18 cellular contexts compared by ENCODE assay signal in genomic region chr13:26948353-26948752, GRCh38.
DNase-seq lines count a peak whose midpoint lies in the region; ATAC-seq and TF ChIP-seq lines count a peak whose summit lies in the region.
"Had no signal": no experiment of that assay in that cellular context is flagged by ENCODE, and none has a peak within 500 bp of the region (broad histone marks: within the 10 kb centered on the region; RNA-seq: fewer than 3 reads in every experiment).

No MANE protein-coding gene starts in this region.

- CTCF ChIA-PET in Panc1 (lab: Charles Lee), result interaction anchor here (0.5 to 2.5 kb wide), 2 partner anchors 117 to 414 kb away, joined by 6 to 10 read pairs; no protein-coding TSS in a partner anchor
- CTCF ChIA-PET in activated naive CD4-positive, alpha-beta T cell treated with anti-CD3 and anti-CD28 coated beads, Interleukin-2, amount 10 ng/mL, durations not matched to agents 7 days and 5 days (lab: Charles Lee), result no interaction called here

- H3K4me1 ChIP-seq in cardiac muscle cell (ENCODE audit: low read depth) (peaks cover 3% of the 10 kb centered on the region), heart left ventricle (peaks cover 0 to 13% (median 0%) of the 10 kb centered on the region in 12 donors), Panc1 (ENCODE audit: control insufficient read depth, insufficient read depth, low read length) (peaks cover 42% of the 10 kb centered on the region), trophoblast cell (ENCODE audit: control insufficient read depth in 1 of 2, insufficient read depth in 2 of 2, low read length in 2 of 2) (no peaks in the 10 kb centered on the region)
- H3K4me1 ChIP-seq: A549; BLaER1 treated with 17β-estradiol and CSF1 and Interleukin-3, amounts not matched to agents 10 nM and 100 nM had no signal

- peaks cover 4% of the 10 kb centered on the region for H3K27me3 Mint-ChIP-seq in activated naive CD4-positive, alpha-beta T cell treated with anti-CD3 and anti-CD28 coated beads, Interleukin-2, amount 10 ng/mL, durations not matched to agents 7 days and 5 days
- H3K27me3 Mint-ChIP-seq: CD4-positive, alpha-beta T cell had no signal

- H3K23ac ChIP-seq in trophoblast cell (ENCODE audit: low read length), result peak overlapping the region; percentile 18

- H4K12ac ChIP-seq in trophoblast cell (ENCODE audit: low read depth, low read length), result no peak overlapping the region

- BruUV-seq in Panc1 (replicated peaks; lab: Mats Ljungman, UMichigan), result no TSS peak

- DNase-seq in cardiac muscle cell (ENCODE audit: low read depth in 1 of 2, low spot score in 1 of 2), result no peak
- no peak for DNase-seq in heart left ventricle
- no peak for DNase-seq in Panc1 (ENCODE audit: low read depth, low spot score)
- no peak for DNase-seq in trophoblast cell
- DNase-seq in activated naive CD4-positive, alpha-beta T cell treated with anti-CD3 and anti-CD28 coated beads, Interleukin-2, amount 10 ng/mL, durations not matched to agents 7 days and 5 days, result no peak
- no peak for DNase-seq in activated T-cell treated with anti-CD3 and anti-CD28 coated beads for 4 hours
- DNase-seq: AML-193; Calu3; CD4-positive, alpha-beta T cell; CD8-positive, alpha-beta T cell; DMS79 treated with DMSO at 0.1 percent for 48 hours; GF-D8 had no signal

- H3K27me3 ChIP-seq in cardiac muscle cell (no peaks in the 10 kb centered on the region), heart left ventricle (no peaks in the 10 kb centered on the region), Panc1 (ENCODE audit: control insufficient read depth, insufficient read depth, low read length) (no peaks in the 10 kb centered on the region), trophoblast cell (ENCODE audit: insufficient read depth, low read length) (no peaks in the 10 kb centered on the region)
- H3K27me3 ChIP-seq: BLaER1 treated with 17β-estradiol and CSF1 and Interleukin-3, amounts not matched to agents 10 nM and 100 nM had no signal

- ATAC-seq in heart left ventricle, result no peak
- ATAC-seq in Panc1, result 0 out of 2 replicates have a peak, but pooled peaks have one; percentile 7
- ATAC-seq: A549; CD8-positive, alpha-beta T cell had no signal

- H3K9ac ChIP-seq in trophoblast cell (ENCODE audit: low read length), result no peak overlapping the region
- H3K9ac ChIP-seq: BLaER1 treated with 17β-estradiol and CSF1 and Interleukin-3, amounts not matched to agents 10 nM and 100 nM had no signal

- H3K27ac ChIP-seq in cardiac muscle cell, result peak overlapping the region; percentile 20
- H3K27ac ChIP-seq in heart left ventricle, result no peak overlapping the region
- peak overlapping the region; percentile 94 for H3K27ac ChIP-seq in Panc1 (ENCODE audit: low read length)
- no peak overlapping the region for H3K27ac ChIP-seq in trophoblast cell (ENCODE audit: low read depth, low read length)
- H3K27ac ChIP-seq: 22Rv1; A549; BLaER1 treated with 17β-estradiol and CSF1 and Interleukin-3, amounts not matched to agents 10 nM and 100 nM; C4-2B had no signal

- H3K4me3 Mint-ChIP-seq in activated naive CD4-positive, alpha-beta T cell treated with anti-CD3 and anti-CD28 coated beads, Interleukin-2, amount 10 ng/mL, durations not matched to agents 7 days and 5 days, result no peak overlapping the region
- H3K4me3 Mint-ChIP-seq: B cell; CD4-positive, alpha-beta T cell; CD8-positive, alpha-beta T cell had no signal

- no peak overlapping the region for H4K8ac ChIP-seq in trophoblast cell (ENCODE audit: low read depth, low read length)

- H3K4me1 Mint-ChIP-seq in activated naive CD4-positive, alpha-beta T cell treated with anti-CD3 and anti-CD28 coated beads, Interleukin-2, amount 10 ng/mL, durations not matched to agents 7 days and 5 days, result no peaks in the 10 kb centered on the region
- H3K4me1 Mint-ChIP-seq: B cell had no signal

- in situ Hi-C loops in Panc1 (cut with HindIII; ENCODE audit: low pct_unique_long_range_greater_than_20kb, low sequenced_read_pairs), result no loop called here

- H3K4me3 ChIP-seq in cardiac muscle cell (no peak overlapping the region), heart left ventricle (no peak overlapping the region), Panc1 (ENCODE audit: low read depth in 2 of 2, low read length in 2 of 2) (no peak overlapping the region), trophoblast cell (ENCODE audit: low read depth, low read length) (no peak overlapping the region)
- H3K4me3 ChIP-seq: A549; BLaER1 treated with 17β-estradiol and CSF1 and Interleukin-3, amounts not matched to agents 10 nM and 100 nM had no signal

- no peak for TF ChIP-seq CTCF in cardiac muscle cell (IDR thresholded peaks at IDR 0.05; ENCODE audit: low read depth, low read length)
- TF ChIP-seq CTCF in heart left ventricle (IDR thresholded peaks at IDR 0.05), result no peak
- no peak for TF ChIP-seq CTCF in Panc1 (IDR thresholded peaks at IDR 0.05)

- no peak overlapping the region for H3K27ac Mint-ChIP-seq in activated naive CD4-positive, alpha-beta T cell treated with anti-CD3 and anti-CD28 coated beads, Interleukin-2, amount 10 ng/mL, durations not matched to agents 7 days and 5 days
- H3K27ac Mint-ChIP-seq: B cell; CD4-positive, alpha-beta T cell; CD8-positive, alpha-beta T cell had no signal

- H3K4me2 ChIP-seq in trophoblast cell (ENCODE audit: low read length), result no peak overlapping the region
- H3K4me2 ChIP-seq: A549; BLaER1 treated with 17β-estradiol and CSF1 and Interleukin-3, amounts not matched to agents 10 nM and 100 nM had no signal

- H3K79me2 ChIP-seq in trophoblast cell (ENCODE audit: control insufficient read depth, insufficient read depth, low read length, poor library complexity), result no peaks in the 10 kb centered on the region

- no peak overlapping the region for H2AK5ac ChIP-seq in trophoblast cell (ENCODE audit: low read length)

- no peak overlapping the region for H3K4ac ChIP-seq in trophoblast cell (ENCODE audit: low read depth, low read length)

- H3K9me3 ChIP-seq in cardiac muscle cell (ENCODE audit: low read depth), result no peaks in the 10 kb centered on the region
- no peaks in the 10 kb centered on the region for H3K9me3 ChIP-seq in heart left ventricle
- no peaks in the 10 kb centered on the region for H3K9me3 ChIP-seq in Panc1 (ENCODE audit: control insufficient read depth, insufficient read depth, low read depth, low read length)
- peaks cover 2% of the 10 kb centered on the region for H3K9me3 ChIP-seq in trophoblast cell (ENCODE audit: insufficient read depth, low read depth, low read length)
- H3K9me3 ChIP-seq: A549; BLaER1 treated with 17β-estradiol and CSF1 and Interleukin-3, amounts not matched to agents 10 nM and 100 nM; Caco-2 had no signal

- H3K79me1 ChIP-seq in trophoblast cell (ENCODE audit: low read length), result no peaks in the 10 kb centered on the region

- no peak overlapping the region for H3K14ac ChIP-seq in trophoblast cell (ENCODE audit: low read length)

- H2AFZ ChIP-seq in trophoblast cell (ENCODE audit: insufficient read depth, low read length, poor library complexity), result no peak overlapping the region

- no peak overlapping the region for H2BK5ac ChIP-seq in trophoblast cell (ENCODE audit: low read depth, low read length, poor library complexity)

- POLR2A ChIA-PET in Panc1 (lab: Charles Lee), result no interaction called here

- H4K91ac ChIP-seq in trophoblast cell (ENCODE audit: low read depth, low read length), result no peak overlapping the region

- H3K18ac ChIP-seq in trophoblast cell (ENCODE audit: low read length), result no peak overlapping the region

- 95 to 100% (median 98%) methylated on average over 3 to 4 of the region's 4 CpGs for WGBS in heart left ventricle, 4 donors
- no CpG with 5 or more reads among the region's 4 CpGs for WGBS in trophoblast cell (ENCODE audit: extremely low coverage, insufficient coverage, insufficient read length)

- no peaks in the 10 kb centered on the region for H3K9me3 Mint-ChIP-seq in activated naive CD4-positive, alpha-beta T cell treated with anti-CD3 and anti-CD28 coated beads, Interleukin-2, amount 10 ng/mL, durations not matched to agents 7 days and 5 days
- H3K9me3 Mint-ChIP-seq: CD4-positive, alpha-beta T cell; CD8-positive, alpha-beta T cell had no signal

- H2BK120ac ChIP-seq in trophoblast cell (ENCODE audit: insufficient read depth, low read length, poor library complexity), result no peak overlapping the region

- no peak for TF ChIP-seq POLR2A in heart left ventricle (IDR thresholded peaks at IDR 0.05)

- H2BK12ac ChIP-seq in trophoblast cell (ENCODE audit: low read length), result no peak overlapping the region

- H3K36me3 ChIP-seq in cardiac muscle cell (no peaks in the 10 kb centered on the region), heart left ventricle (no peaks in the 10 kb centered on the region), Panc1 (ENCODE audit: control insufficient read depth, insufficient read depth, low read length) (no peaks in the 10 kb centered on the region), trophoblast cell (ENCODE audit: control insufficient read depth in 1 of 2, insufficient read depth in 2 of 2, low read length in 2 of 2) (no peaks in the 10 kb centered on the region)
- H3K36me3 ChIP-seq: BLaER1 treated with 17β-estradiol and CSF1 and Interleukin-3, amounts not matched to agents 10 nM and 100 nM had no signal

- H3K36me3 Mint-ChIP-seq in activated naive CD4-positive, alpha-beta T cell treated with anti-CD3 and anti-CD28 coated beads, Interleukin-2, amount 10 ng/mL, durations not matched to agents 7 days and 5 days, result no peaks in the 10 kb centered on the region
- H3K36me3 Mint-ChIP-seq: CD8-positive, alpha-beta T cell had no signal

- intact Hi-C loops in heart left ventricle (cut with DNase I) (loop anchor here in 6 of 10 donors (2.0 to 10.0 kb wide), 6 partner anchors 34 to 414 kb away; no protein-coding TSS in a partner anchor), Panc1 (cut with micrococcal nuclease; ENCODE audit: unreplicated experiment) (no loop called here)

Comparison
In these comparisons a context has a peak if more than half of its experiments do, and no peak if none do; other contexts are left out.
1. H3K27ac ChIP-seq: peak in cardiac muscle cell (single experiment) and Panc1 (single experiment); none in heart left ventricle (0 of 12) and trophoblast cell (single experiment).